ENCODE assay signal across 18 cellular contexts in the genomic region with DNA sequence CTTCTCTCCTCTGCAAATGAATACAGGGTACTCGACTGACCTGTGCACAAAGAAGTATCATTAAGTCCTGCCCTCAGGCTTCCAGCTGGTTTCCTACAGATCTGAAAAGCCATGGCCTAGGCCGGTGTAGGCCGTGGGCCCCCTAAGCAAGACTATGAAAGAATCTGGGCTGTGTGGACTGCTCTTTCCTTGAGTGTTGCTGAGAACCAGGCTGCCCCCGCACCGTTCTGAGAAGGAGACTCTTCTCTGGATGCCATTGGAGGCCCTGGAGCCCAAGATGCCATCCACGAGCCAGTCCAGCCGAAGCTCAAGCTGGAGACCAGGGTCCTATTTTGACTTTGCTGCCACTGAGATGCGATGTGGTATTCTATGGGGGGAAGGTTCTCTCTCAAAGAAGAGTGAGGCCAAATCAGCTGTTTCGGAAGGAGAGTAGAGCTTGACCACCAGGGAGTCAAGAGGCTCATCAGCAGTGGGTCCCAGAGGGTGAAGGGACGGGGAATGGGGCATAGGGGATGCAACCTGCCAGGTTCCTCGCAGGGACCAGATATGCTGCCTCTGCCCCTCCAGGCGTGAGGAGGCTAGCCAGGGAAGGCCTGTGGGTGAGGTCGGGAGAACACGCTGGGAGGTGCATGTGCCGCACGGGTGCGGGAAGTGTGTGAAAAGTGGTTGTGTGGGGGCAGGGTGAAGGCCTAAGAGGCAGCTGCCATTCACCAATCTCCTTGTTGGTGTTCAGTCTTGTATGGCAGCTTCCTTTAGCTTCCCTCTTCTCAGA.
"Had no signal": no experiment of that assay in that cellular context is flagged by ENCODE, and none has a peak within 500 bp of the region (broad histone marks: within the 10 kb centered on the region; RNA-seq: fewer than 3 reads in every experiment).

No MANE protein-coding gene starts in this region.

- H3K27me3 ChIP-seq: ascending aorta, gastrocnemius medialis had no signal

- H3K27ac ChIP-seq: ascending aorta, breast epithelium, gastrocnemius medialis had no signal

- H3K36me3 Mint-ChIP-seq: T-cell had no signal

- H3K4me1 Mint-ChIP-seq: activated CD4-positive, alpha-beta T cell treated with anti-CD3 and anti-CD28 coated beads, Interleukin-2, amount 10 ng/mL, durations not matched to agents 7 days and 5 days; T-cell had no signal

- H3K4me1 ChIP-seq: ascending aorta, breast epithelium, gastrocnemius medialis had no signal

- H3K9me3 Mint-ChIP-seq: activated CD4-positive, alpha-beta T cell treated with anti-CD3 and anti-CD28 coated beads, Interleukin-2, amount 10 ng/mL, durations not matched to agents 7 days and 5 days; activated T-helper 1 cell treated with anti-CD3 and anti-CD28 coated beads, Interleukin-12 subunit alpha, Interleukin-12 subunit beta, Interleukin-2, Interleukin-4 antibody, amounts not matched to agents 30 ng/mL and 10 ng/mL and 1 ng/mL, durations not matched to agents 14 hours and 24 hours and 36 hours; nephron; T-cell had no signal

- H3K27ac Mint-ChIP-seq: activated CD4-positive, alpha-beta T cell treated with anti-CD3 and anti-CD28 coated beads, Interleukin-2, amount 10 ng/mL, durations not matched to agents 7 days and 5 days; activated T-helper 1 cell treated with anti-CD3 and anti-CD28 coated beads, Interleukin-12 subunit alpha, Interleukin-12 subunit beta, Interleukin-2, Interleukin-4 antibody, amounts not matched to agents 30 ng/mL and 10 ng/mL and 1 ng/mL, durations not matched to agents 14 hours and 24 hours and 36 hours; nephron; T-cell had no signal

- H3K36me3 ChIP-seq: ascending aorta, breast epithelium, gastrocnemius medialis had no signal

- H3K9me3 ChIP-seq: ascending aorta, breast epithelium, gastrocnemius medialis had no signal

- DNase-seq: activated CD4-positive, alpha-beta T cell treated with anti-CD3 and anti-CD28 coated beads, Interleukin-2, amount 10 ng/mL, durations not matched to agents 7 days and 5 days; activated naive CD4-positive, alpha-beta T cell treated with Interleukin-2 at 50 U/mL for 16 hours; cerebellar nuclear complex; effector CD4-positive, alpha-beta T cell; gastrocnemius medialis; occipital lobe; SIG-M5; stimulated activated CD4-positive, alpha-beta T cell treated with anti-CD3 and anti-CD28 coated beads, Interleukin-15, amount 100 ng/mL, for 24 hours; stimulated activated CD4-positive, alpha-beta T cell treated with anti-CD3 and anti-CD28 coated beads, Interleukin-2, amount 100 ng/mL, for 48 hours; T-cell; T-helper 9 cell had no signal

- ATAC-seq: activated CD4-positive, CD25-positive, alpha-beta regulatory T cell treated with anti-CD3 and anti-CD28 coated beads, Interleukin-2, amount 50 U/mL, for 24 hours; esophagus mucosa; gastrocnemius medialis; SK-N-SH treated with all-trans-retinoic acid at 6 μM for 48 hours; T-cell had no signal

- H3K4me3 Mint-ChIP-seq: activated CD4-positive, alpha-beta T cell treated with anti-CD3 and anti-CD28 coated beads, Interleukin-2, amount 10 ng/mL, durations not matched to agents 7 days and 5 days; activated T-helper 1 cell treated with anti-CD3 and anti-CD28 coated beads, Interleukin-12 subunit alpha, Interleukin-12 subunit beta, Interleukin-2, Interleukin-4 antibody, amounts not matched to agents 30 ng/mL and 10 ng/mL and 1 ng/mL, durations not matched to agents 14 hours and 24 hours and 36 hours; nephron; T-cell had no signal

- H3K27me3 Mint-ChIP-seq: activated CD4-positive, alpha-beta T cell treated with anti-CD3 and anti-CD28 coated beads, Interleukin-2, amount 10 ng/mL, durations not matched to agents 7 days and 5 days had no signal

- H3K4me3 ChIP-seq: ascending aorta, breast epithelium, gastrocnemius medialis had no signal
